ENCODE assay signal across 19 cellular contexts in the genomic region with DNA sequence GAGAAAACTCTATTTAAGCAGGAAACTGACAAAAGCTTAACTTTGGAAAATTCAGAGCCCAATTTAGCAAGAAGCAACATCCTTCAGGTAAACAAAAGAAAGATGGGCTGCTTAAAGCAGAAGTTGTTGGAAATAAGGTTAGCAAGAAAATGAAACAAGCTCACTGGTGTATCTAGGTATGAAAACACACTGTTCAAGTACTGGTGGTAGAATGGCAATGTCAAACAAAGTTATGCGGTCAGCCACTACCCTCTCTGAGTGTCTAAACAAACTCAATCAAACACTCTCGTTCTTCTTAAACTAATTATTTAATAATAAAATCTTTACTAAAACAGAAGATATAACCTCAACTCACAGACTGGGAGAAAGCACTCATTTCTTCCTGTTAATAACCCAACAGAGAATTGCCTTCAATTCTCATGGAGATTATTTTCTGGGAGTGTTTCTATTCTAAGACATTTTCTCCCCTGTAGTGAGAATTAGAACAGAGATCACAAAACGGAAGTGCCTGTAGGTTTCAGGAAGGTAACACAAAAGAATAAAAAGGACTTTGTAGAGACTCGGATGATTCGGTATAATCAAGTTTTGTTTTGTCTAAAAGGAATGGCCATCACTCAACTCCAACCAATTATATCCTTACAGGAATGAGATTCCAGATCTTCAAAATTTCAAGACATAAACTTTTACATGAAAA. TPM values are rescaled to one million over a fixed set of nuclear protein-coding genes. Genes with fewer than 3 reads are reported as not detected.
DNase-seq lines count a peak whose midpoint lies in the region; ATAC-seq and TF ChIP-seq lines count a peak whose summit lies in the region.
"Had no signal": no experiment of that assay in that cellular context is flagged by ENCODE, and none has a peak within 500 bp of the region (broad histone marks: within the 10 kb centered on the region; RNA-seq: fewer than 3 reads in every experiment).

No MANE protein-coding gene starts in this region.

- H3K9ac ChIP-seq in SK-N-SH = no peak overlapping the region

- no peak for TF ChIP-seq RAD21 in SK-N-SH (IDR thresholded peaks at IDR 0.05; ENCODE audit: low read length)

- H3K79me2 ChIP-seq in SK-N-SH (ENCODE audit: insufficient read depth) = no peaks in the 10 kb centered on the region

- H3K9me2 ChIP-seq in SK-N-SH = no peaks in the 10 kb centered on the region

- no peak overlapping the region for H3K4me3 ChIP-seq in SK-N-SH (ENCODE audit: low read depth in 2 of 2, low read length in 1 of 2)
- no peak overlapping the region for H3K4me3 ChIP-seq in brain microvascular endothelial cell (ENCODE audit: low read depth, low read length)

- H3K9me3 Mint-ChIP-seq in WTC11 = peaks cover 36% of the 10 kb centered on the region
- peaks cover 4 to 8% of the 10 kb centered on the region in 2 donors for H3K9me3 Mint-ChIP-seq in stimulated activated naive B cell treated with anti-CD40 and anti-IgM and Interleukin-4, amounts not matched to agents 10 μg/mL and 1 μg/mL and 100 μg/mL, for 72 hours

- no peaks in the 10 kb centered on the region; a peak in 1 of 4 replicates for H3K4me1 ChIP-seq in SK-N-SH (ENCODE audit: control insufficient read depth in 1 of 2, insufficient read depth in 2 of 2, low read depth in 1 of 2, low read length in 1 of 2)

- no peaks in the 10 kb centered on the region for H3K27me3 ChIP-seq in SK-N-SH (ENCODE audit: insufficient read depth)
- no peaks in the 10 kb centered on the region for H3K27me3 ChIP-seq in brain microvascular endothelial cell (replicated peaks)

- peaks cover 14% of the 10 kb centered on the region for H3F3A ChIP-seq in SK-N-SH (replicated peaks; ENCODE audit: insufficient read depth)

- in situ Hi-C loops in brain microvascular endothelial cell (cut with HindIII; ENCODE audit: low pct_ligation_motif_present, low sequenced_read_pairs) = no loop called here

- CTCF ChIA-PET in SK-N-SH (lab: Yijun Ruan, JAX) (interaction anchor here (1.7 kb wide), 1 partner anchor 11 kb away, joined by 4 read pairs; no protein-coding TSS in a partner anchor), WTC11 (lab: Charles Lee) (interaction anchor here (1.6 kb wide), 1 partner anchor 29 kb away, joined by 3 read pairs; no protein-coding TSS in a partner anchor)

- H3K36me3 Mint-ChIP-seq in WTC11 = peaks cover 34% of the 10 kb centered on the region
- peaks cover 0 to 2% of the 10 kb centered on the region in 2 donors for H3K36me3 Mint-ChIP-seq in stimulated activated naive B cell treated with anti-CD40 and anti-IgM and Interleukin-4, amounts not matched to agents 10 μg/mL and 1 μg/mL and 100 μg/mL, for 72 hours

- peak overlapping the region; percentile 86 for H3K27ac Mint-ChIP-seq in WTC11
- no peak overlapping the region for H3K27ac Mint-ChIP-seq in stimulated activated naive B cell treated with anti-CD40 and anti-IgM and Interleukin-4, amounts not matched to agents 10 μg/mL and 1 μg/mL and 100 μg/mL, for 72 hours
- H3K27ac Mint-ChIP-seq: B cell had no signal

- TF ChIP-seq CTCF in SK-N-SH (IDR thresholded peaks at IDR 0.05) (no peak), WTC11 (IDR thresholded peaks at IDR 0.05) (no peak), brain microvascular endothelial cell (IDR thresholded peaks at IDR 0.05; ENCODE audit: low read depth, low read length, missing control alignments) (no peak)

- no peak overlapping the region for H2AFZ ChIP-seq in SK-N-SH (ENCODE audit: low read depth)

- WGBS in SK-N-SH (ENCODE audit: low lambda C conversion rate) = 93% methylated on average over 5 of the region's 5 CpGs

- H3K4me2 ChIP-seq in SK-N-SH = no peak overlapping the region

- DNase-seq in SK-N-SH (no peak), WTC11 (ENCODE audit: low spot score) (no peak), iPS DF 4.7 (ENCODE audit: extremely low read depth, low spot score) (peak; percentile 41), NCI-H1436 (lab: John Stamatoyannopoulos, UW) (no peak), brain microvascular endothelial cell (no peak)
- DNase-seq in stimulated activated naive B cell treated with anti-CD40 and anti-IgM and Interleukin-4, amounts not matched to agents 10 μg/mL and 1 μg/mL and 100 μg/mL, for 72 hours = no peak
- DNase-seq: DMS 273 treated with DMSO at 0.1 percent for 48 hours, DND-41, NCI-H1105 treated with DMSO at 0.1 percent for 48 hours, NCI-H187, NCI-H2107, NCI-H510A, NCI-H748 treated with DMSO at 0.1 percent for 48 hours had no signal

- POLR2A ChIA-PET in SK-N-SH (lab: Yijun Ruan, JAX) = no interaction called here
- POLR2A ChIA-PET in WTC11 (lab: Charles Lee) = no interaction called here

- H3K4me1 Mint-ChIP-seq in WTC11 = peaks cover 17% of the 10 kb centered on the region
- H3K4me1 Mint-ChIP-seq in stimulated activated naive B cell treated with anti-CD40 and anti-IgM and Interleukin-4, amounts not matched to agents 10 μg/mL and 1 μg/mL and 100 μg/mL, for 72 hours = no peaks in the 10 kb centered on the region
- H3K4me1 Mint-ChIP-seq: B cell had no signal

- H3K27me3 Mint-ChIP-seq in WTC11 (ENCODE audit: low read depth) = peaks cover 4% of the 10 kb centered on the region; the same call in 1 of the 2 replicates
- peaks cover 0 to 5% of the 10 kb centered on the region in 2 donors for H3K27me3 Mint-ChIP-seq in stimulated activated naive B cell treated with anti-CD40 and anti-IgM and Interleukin-4, amounts not matched to agents 10 μg/mL and 1 μg/mL and 100 μg/mL, for 72 hours
- H3K27me3 Mint-ChIP-seq: B cell had no signal

- H3K36me3 ChIP-seq in SK-N-SH (replicated peaks in 1 of 2; ENCODE audit: control insufficient read depth in 1 of 2, insufficient read depth in 2 of 2, low read length in 1 of 2) = no peaks in the 10 kb centered on the region
- peaks cover 7% of the 10 kb centered on the region for H3K36me3 ChIP-seq in brain microvascular endothelial cell (replicated peaks)

- H3K4me3 Mint-ChIP-seq in WTC11 = no peak overlapping the region
- no peak overlapping the region for H3K4me3 Mint-ChIP-seq in stimulated activated naive B cell treated with anti-CD40 and anti-IgM and Interleukin-4, amounts not matched to agents 10 μg/mL and 1 μg/mL and 100 μg/mL, for 72 hours
- H3K4me3 Mint-ChIP-seq: B cell had no signal

- H4K20me1 ChIP-seq in SK-N-SH (ENCODE audit: insufficient read depth) = no peaks in the 10 kb centered on the region

- peak; percentile 54 for ATAC-seq in SK-N-SH treated with all-trans-retinoic acid at 6 μM for 48 hours
- peak; percentile 76 for ATAC-seq in WTC11
- ATAC-seq in HG02852 (IDR thresholded peaks at IDR 0.05; ENCODE audit: unreplicated experiment) = no peak
- no peak for ATAC-seq in stimulated activated naive B cell treated with anti-CD40 and anti-IgM and Interleukin-4, amounts not matched to agents 10 μg/mL and 1 μg/mL and 100 μg/mL, for 72 hours (replicated peaks)
- ATAC-seq: HCT116, Right ventricle myocardium inferior had no signal

- H3K9me3 ChIP-seq in SK-N-SH = no peaks in the 10 kb centered on the region

- no peak for TF ChIP-seq EP300 in SK-N-SH (IDR thresholded peaks at IDR 0.05; ENCODE audit: borderline replicate concordance in 1 of 2, low read depth in 1 of 2, low read length in 1 of 2)

- H3K27ac ChIP-seq in SK-N-SH (ENCODE audit: low read depth in 2 of 2, low read length in 1 of 2) (peak overlapping the region in 1 of 2 experiments; percentile 28; a peak in 2 of 4 replicates), brain microvascular endothelial cell (no peak overlapping the region)
- H3K27ac ChIP-seq: 22Rv1 had no signal

TF ChIP-seq in SK-N-SH treated with all-trans-retinoic acid at 6 μM for 48 hours, 23 proteins besides CTCF, POLR2A, EP300 and RAD21 (continues in another document):
- TF ChIP-seq TOX (CRISPR knock-in tag; IDR thresholded peaks at IDR 0.05; ENCODE audit: borderline replicate concordance) = no peak
- TF ChIP-seq, protein P1, sequence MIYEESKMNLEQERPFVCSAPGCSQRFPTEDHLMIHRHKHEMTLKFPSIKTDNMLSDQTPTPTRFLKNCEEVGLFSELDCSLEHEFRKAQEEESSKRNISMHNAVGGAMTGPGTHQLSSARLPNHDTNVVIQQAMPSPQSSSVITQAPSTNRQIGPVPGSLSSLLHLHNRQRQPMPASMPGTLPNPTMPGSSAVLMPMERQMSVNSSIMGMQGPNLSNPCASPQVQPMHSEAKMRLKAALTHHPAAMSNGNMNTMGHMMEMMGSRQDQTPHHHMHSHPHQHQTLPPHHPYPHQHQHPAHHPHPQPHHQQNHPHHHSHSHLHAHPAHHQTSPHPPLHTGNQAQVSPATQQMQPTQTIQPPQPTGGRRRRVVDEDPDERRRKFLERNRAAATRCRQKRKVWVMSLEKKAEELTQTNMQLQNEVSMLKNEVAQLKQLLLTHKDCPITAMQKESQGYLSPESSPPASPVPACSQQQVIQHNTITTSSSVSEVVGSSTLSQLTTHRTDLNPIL (CRISPR knock-in tag; IDR thresholded peaks at IDR 0.05; ENCODE audit: low read depth) = no peak

TF ChIP-seq in SK-N-SH, 30 proteins besides CTCF, POLR2A, EP300 and RAD21 (continues in another document):
- TF ChIP-seq TAF1 (IDR thresholded peaks at IDR 0.05; ENCODE audit: borderline replicate concordance, low read depth, low read length) = no peak
- no peak for TF ChIP-seq RFX5 (IDR thresholded peaks at IDR 0.05; ENCODE audit: low read length)
- TF ChIP-seq EZH2phosphoT487 (IDR thresholded peaks at IDR 0.05; ENCODE audit: borderline replicate concordance, low read depth) = no peak

TF ChIP-seq in WTC11, 78 proteins besides CTCF, POLR2A, EP300 and RAD21 (continues in another document):
- TF ChIP-seq NFATC4 (CRISPR knock-in tag; IDR thresholded peaks at IDR 0.05) = no peak
- no peak for TF ChIP-seq ZNF423 (CRISPR knock-in tag; IDR thresholded peaks at IDR 0.05)
- TF ChIP-seq ZNF671 (CRISPR knock-in tag; IDR thresholded peaks at IDR 0.05) = no peak
- TF ChIP-seq, protein P2, sequence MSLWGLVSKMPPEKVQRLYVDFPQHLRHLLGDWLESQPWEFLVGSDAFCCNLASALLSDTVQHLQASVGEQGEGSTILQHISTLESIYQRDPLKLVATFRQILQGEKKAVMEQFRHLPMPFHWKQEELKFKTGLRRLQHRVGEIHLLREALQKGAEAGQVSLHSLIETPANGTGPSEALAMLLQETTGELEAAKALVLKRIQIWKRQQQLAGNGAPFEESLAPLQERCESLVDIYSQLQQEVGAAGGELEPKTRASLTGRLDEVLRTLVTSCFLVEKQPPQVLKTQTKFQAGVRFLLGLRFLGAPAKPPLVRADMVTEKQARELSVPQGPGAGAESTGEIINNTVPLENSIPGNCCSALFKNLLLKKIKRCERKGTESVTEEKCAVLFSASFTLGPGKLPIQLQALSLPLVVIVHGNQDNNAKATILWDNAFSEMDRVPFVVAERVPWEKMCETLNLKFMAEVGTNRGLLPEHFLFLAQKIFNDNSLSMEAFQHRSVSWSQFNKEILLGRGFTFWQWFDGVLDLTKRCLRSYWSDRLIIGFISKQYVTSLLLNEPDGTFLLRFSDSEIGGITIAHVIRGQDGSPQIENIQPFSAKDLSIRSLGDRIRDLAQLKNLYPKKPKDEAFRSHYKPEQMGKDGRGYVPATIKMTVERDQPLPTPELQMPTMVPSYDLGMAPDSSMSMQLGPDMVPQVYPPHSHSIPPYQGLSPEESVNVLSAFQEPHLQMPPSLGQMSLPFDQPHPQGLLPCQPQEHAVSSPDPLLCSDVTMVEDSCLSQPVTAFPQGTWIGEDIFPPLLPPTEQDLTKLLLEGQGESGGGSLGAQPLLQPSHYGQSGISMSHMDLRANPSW (CRISPR knock-in tag; conservative IDR thresholded peaks at IDR 0.05; ENCODE audit: low read depth) = no peak

RNA-seq across cellular contexts. Expression of a gene that starts 28.9 kb away (rescaled TPM):
- polyA plus RNA-seq in SK-N-SH (2012; rRNA removed) = 0.67 and 1.1 TPM in 2 replicates
- 0.42 and 0.49 TPM in 2 replicates for polyA plus RNA-seq in SK-N-SH (2012; cell fraction: cytosol; rRNA removed)
- 2.0 and 2.2 TPM in 2 replicates for polyA plus RNA-seq in SK-N-SH (2012; cell fraction: nucleus; rRNA removed)
- 4.5 to 5.6 TPM (median 4.7 TPM) in 3 replicates for total RNA-seq in WTC11 (2021)

Comparison
In these comparisons a context has a peak if more than half of its experiments do, and no peak if none do; other contexts are left out.
1. ATAC-seq: peak in SK-N-SH treated with all-trans-retinoic acid at 6 μM for 48 hours (single experiment) and WTC11 (single experiment); none in HG02852 (single experiment) and stimulated activated naive B cell treated with anti-CD40 and anti-IgM and Interleukin-4, amounts not matched to agents 10 μg/mL and 1 μg/mL and 100 μg/mL, for 72 hours (0 of 2).